In genomic region chr9:99241106-99241505, GRCh38 we compare ENCODE assay signal across 28 cellular contexts. TPM values are rescaled to one million over a fixed set of nuclear protein-coding genes. Genes with fewer than 3 reads are reported as not detected.
DNase-seq lines count a peak whose midpoint lies in the region; TF ChIP-seq lines count a peak whose summit lies in the region.
"Had no signal": no experiment of that assay in that cellular context is flagged by ENCODE, and none has a peak within 500 bp of the region (broad histone marks: within the 10 kb centered on the region; RNA-seq: fewer than 3 reads in every experiment).

No MANE protein-coding gene starts in this region.

- H3K27ac Mint-ChIP-seq in type B pancreatic cell, result no peak overlapping the region
- H3K27ac Mint-ChIP-seq: activated CD8-positive, alpha-beta T cell treated with anti-CD3 and anti-CD28 coated beads, Interleukin-2, amount 10 ng/mL, durations not matched to agents 7 days and 5 days; activated naive CD4-positive, alpha-beta T cell treated with anti-CD3 and anti-CD28 coated beads, Interleukin-2, amount 10 ng/mL, durations not matched to agents 7 days and 5 days; activated T-helper 17 cell treated with anti-CD3 and anti-CD28 coated beads, Interleukin-2, amount 50 U/mL, for 72 hours; CD14-positive monocyte; natural killer cell had no signal

- H3K9me2 ChIP-seq in SU-DHL-6 (replicated peaks; ENCODE audit: insufficient read depth, low read length), result no peaks in the 10 kb centered on the region

- H3K9ac ChIP-seq in SU-DHL-6 (ENCODE audit: low read length), result no peak overlapping the region
- H3K9ac ChIP-seq: KMS-11 had no signal

- H3F3A ChIP-seq in SU-DHL-6 (ENCODE audit: insufficient read depth), result peaks cover 51% of the 10 kb centered on the region

- H3K79me2 ChIP-seq in SU-DHL-6 (ENCODE audit: insufficient read depth, low read length), result no peaks in the 10 kb centered on the region

- H3K4me3 ChIP-seq in SU-DHL-6 (ENCODE audit: insufficient read depth, low read length, poor library complexity, severe bottlenecking) (no peak overlapping the region), epithelial cell of proximal tubule (ENCODE audit: low read depth, low read length) (no peak overlapping the region)
- H3K4me3 ChIP-seq: adrenal gland, body of pancreas, heart left ventricle, lung, mucosa of descending colon had no signal

- peaks cover 21% of the 10 kb centered on the region; the same call in 1 of the 2 replicates for H3K36me3 ChIP-seq in SU-DHL-6 (ENCODE audit: low read length)
- H3K36me3 ChIP-seq: adrenal gland had no signal

- H3K27ac ChIP-seq in SU-DHL-6 (ENCODE audit: low read depth, low read length) (peak overlapping the region; percentile 99), caudate nucleus (ENCODE audit: low read depth, low read length) (no peak overlapping the region)
- H3K27ac ChIP-seq: adrenal gland, body of pancreas, heart left ventricle, KMS-11, VCaP had no signal

- DNase-seq in HEK293T (ENCODE audit: extremely low spot score) (no peak), epithelial cell of proximal tubule (ENCODE audit: low read depth) (no peak), type B pancreatic cell (ENCODE audit: extremely low spot score, unreplicated experiment) (no peak), caudate nucleus (lab: John Stamatoyannopoulos, UW) (no peak), NCI-H2107 treated with DMSO at 0.1 percent for 48 hours (lab: John Stamatoyannopoulos, UW; ENCODE audit: unreplicated experiment) (no peak)
- DNase-seq in stimulated activated CD4-positive, alpha-beta T cell treated with anti-CD3 and anti-CD28 coated beads, Interleukin-15, amount 100 ng/mL, for 24 hours, result no peak
- DNase-seq: activated CD4-positive, alpha-beta T cell treated with anti-CD3 and anti-CD28 coated beads for 4 hours; activated CD8-positive, alpha-beta T cell treated with anti-CD3 and anti-CD28 coated beads, Interleukin-2, amount 10 ng/mL, durations not matched to agents 7 days and 5 days; activated naive CD4-positive, alpha-beta T cell treated with anti-CD3 and anti-CD28 coated beads, Interleukin-2, amount 10 ng/mL, durations not matched to agents 7 days and 5 days; adrenal gland; body of pancreas; Calu3; cerebellar nuclear complex; DMS79; heart left ventricle; MM.1S; mucosa of descending colon; natural killer cell; NCI-H1930; NCI-H524; T-helper 9 cell had no signal

- H3K9me3 Mint-ChIP-seq in type B pancreatic cell, result no peaks in the 10 kb centered on the region
- H3K9me3 Mint-ChIP-seq: activated naive CD4-positive, alpha-beta T cell treated with anti-CD3 and anti-CD28 coated beads, Interleukin-2, amount 10 ng/mL, durations not matched to agents 7 days and 5 days; activated T-helper 17 cell treated with anti-CD3 and anti-CD28 coated beads, Interleukin-2, amount 50 U/mL, for 72 hours; CD14-positive monocyte; natural killer cell had no signal

- no peaks in the 10 kb centered on the region for H3K4me1 Mint-ChIP-seq in type B pancreatic cell (ENCODE audit: unreplicated experiment)

- H3K4me3 Mint-ChIP-seq in type B pancreatic cell, result no peak overlapping the region
- H3K4me3 Mint-ChIP-seq: activated CD8-positive, alpha-beta T cell treated with anti-CD3 and anti-CD28 coated beads, Interleukin-2, amount 10 ng/mL, durations not matched to agents 7 days and 5 days; activated naive CD4-positive, alpha-beta T cell treated with anti-CD3 and anti-CD28 coated beads, Interleukin-2, amount 10 ng/mL, durations not matched to agents 7 days and 5 days; activated T-helper 17 cell treated with anti-CD3 and anti-CD28 coated beads, Interleukin-2, amount 50 U/mL, for 72 hours; CD14-positive monocyte; natural killer cell; stimulated activated memory B cell treated with anti-CD40 and anti-IgM and Interleukin-4, amounts not matched to agents 10 μg/mL and 1 μg/mL and 100 μg/mL, for 72 hours had no signal

- peak overlapping the region; percentile 13 for H3K4me2 ChIP-seq in SU-DHL-6 (ENCODE audit: low read depth, low read length, poor library complexity, severe bottlenecking)
- H3K4me2 ChIP-seq: KMS-11 had no signal

- CTCF ChIA-PET in HEK293T (lab: Yijun Ruan, JAX), result interaction anchor here (1.0 kb wide), 1 partner anchor 8 kb away, joined by 3 read pairs; no protein-coding TSS in a partner anchor

- no peak for TF ChIP-seq CTCF in SU-DHL-6 (IDR thresholded peaks at IDR 0.05; ENCODE audit: insufficient read depth, low read length, poor library complexity, severe bottlenecking)
- peak; percentile 10 for TF ChIP-seq CTCF in epithelial cell of proximal tubule (conservative IDR thresholded peaks at IDR 0.05; ENCODE audit: low read depth, low read length)
- peak; percentile 19 for TF ChIP-seq CTCF in type B pancreatic cell (conservative IDR thresholded peaks at IDR 0.05)

- H3K9me3 ChIP-seq in SU-DHL-6 (ENCODE audit: insufficient read depth, low read length), result peaks cover 14% of the 10 kb centered on the region; the same call in 1 of the 2 replicates
- H3K9me3 ChIP-seq: adrenal gland, body of pancreas, heart left ventricle, mucosa of descending colon had no signal

- no peaks in the 10 kb centered on the region for H3K27me3 ChIP-seq in SU-DHL-6 (ENCODE audit: low read length)
- H3K27me3 ChIP-seq: adrenal gland, body of pancreas, heart left ventricle had no signal

- peaks cover 19% of the 10 kb centered on the region for H3K36me3 Mint-ChIP-seq in type B pancreatic cell
- H3K36me3 Mint-ChIP-seq: natural killer cell had no signal

- H3K27me3 Mint-ChIP-seq in type B pancreatic cell, result no peaks in the 10 kb centered on the region
- H3K27me3 Mint-ChIP-seq: activated T-helper 17 cell treated with anti-CD3 and anti-CD28 coated beads, Interleukin-2, amount 50 U/mL, for 72 hours; stimulated activated memory B cell treated with anti-CD40 and anti-IgM and Interleukin-4, amounts not matched to agents 10 μg/mL and 1 μg/mL and 100 μg/mL, for 72 hours had no signal

- H4K20me1 ChIP-seq in SU-DHL-6 (ENCODE audit: low read depth, low read length), result no peaks in the 10 kb centered on the region

- H2AFZ ChIP-seq in SU-DHL-6 (ENCODE audit: low read depth, low read length, severe bottlenecking), result no peak overlapping the region

- POLR2A ChIA-PET in HEK293T (lab: Yijun Ruan, JAX), result no interaction called here

TF ChIP-seq in HEK293T, 16 proteins besides CTCF, POLR2A, EP300 and RAD21:
- TF ChIP-seq ZNF384 (IDR thresholded peaks at IDR 0.05) (peak; percentile 40; the same call in 1 of the 2 replicates), SUZ12 (IDR thresholded peaks at IDR 0.05) (no peak), ELF4 (IDR thresholded peaks at IDR 0.05) (no peak)
TF ChIP-seq in HEK293T: peak in this region for 1.

RNA-seq across cellular contexts. Expression of gene SEC61B, which starts 19.0 kb away (rescaled TPM):
- total RNA-seq in epithelial cell of proximal tubule (123 and 170 TPM in 2 replicates), type B pancreatic cell (ENCODE audit: low replicate concordance) (133 and 137 TPM in 2 replicates)

RNA-seq across cellular contexts. Expression of gene ALG2, which starts 19.4 kb away (rescaled TPM):
- total RNA-seq in epithelial cell of proximal tubule (30.3 and 39.1 TPM in 2 replicates), type B pancreatic cell (ENCODE audit: low replicate concordance) (35.3 and 45.7 TPM in 2 replicates)
